Comparison of ENCODE assay signal across 12 cellular contexts in genomic region chr9:33329996-33330395, GRCh38. TPM values are rescaled to one million over a fixed set of nuclear protein-coding genes. Genes with fewer than 3 reads are reported as not detected.
DNase-seq lines count a peak whose midpoint lies in the region; ATAC-seq and TF ChIP-seq lines count a peak whose summit lies in the region.
"Had no signal": no experiment of that assay in that cellular context is flagged by ENCODE, and none has a peak within 500 bp of the region (broad histone marks: within the 10 kb centered on the region; RNA-seq: fewer than 3 reads in every experiment).

No MANE protein-coding gene starts in this region.

- no peaks in the 10 kb centered on the region for H4K20me1 ChIP-seq in mammary epithelial cell (ENCODE audit: insufficient read depth, low read length)

- peak; percentile 75 for DNase-seq in LHCN-M2 (ENCODE audit: low read depth)
- peak; percentile 54 for DNase-seq in mammary epithelial cell
- peak; percentile 5 for DNase-seq in kidney glomerular epithelial cell (lab: John Stamatoyannopoulos, UW)
- DNase-seq in HuH-7.5 (ENCODE audit: low spot score): no peak
- DNase-seq in A673 (ENCODE audit: low spot score): no peak
- no peak for DNase-seq in SW480 (ENCODE audit: low spot score)
- DNase-seq: central memory CD4-positive, alpha-beta T cell; DMS79; NK-92 treated with Interleukin-12 subunit alpha and Interleukin-12 subunit beta, amount 100 ng/mL, for 24 hours; testis had no signal

- peaks cover 3% of the 10 kb centered on the region for H3K79me2 ChIP-seq in mammary epithelial cell (ENCODE audit: insufficient read depth, low read length)

- H3K36me3 ChIP-seq in mammary epithelial cell (ENCODE audit: insufficient read depth, low read length) (peaks cover 19% of the 10 kb centered on the region), A673 (ENCODE audit: insufficient read depth, low read length, poor library complexity, severe bottlenecking) (peaks cover 17% of the 10 kb centered on the region)

- in situ Hi-C loops in mammary epithelial cell (cut with MboI; ENCODE audit: low sequenced_read_pairs in 2 of 2): no loop called here

- dilution Hi-C loops in mammary epithelial cell (cut with HindIII; ENCODE audit: low sequenced_read_pairs): no loop called here

- no peaks in the 10 kb centered on the region for H3K9me3 ChIP-seq in mammary epithelial cell (replicated peaks; ENCODE audit: insufficient read depth, low read length)
- H3K9me3 ChIP-seq in A673 (ENCODE audit: low read depth, low read length, poor library complexity, severe bottlenecking): no peaks in the 10 kb centered on the region
- H3K9me3 ChIP-seq: testis had no signal

- no peak overlapping the region for H3K9ac ChIP-seq in mammary epithelial cell (ENCODE audit: insufficient read depth, low read length)

- H3K27ac ChIP-seq in mammary epithelial cell (ENCODE audit: insufficient read depth, low read depth, low read length) (no peak overlapping the region), temporal lobe (ENCODE audit: low read depth, low read length) (peak overlapping the region; percentile 9), A673 (ENCODE audit: low read depth, low read length, poor library complexity, severe bottlenecking) (no peak overlapping the region)
- H3K27ac ChIP-seq: testis had no signal

- H2AFZ ChIP-seq in mammary epithelial cell (ENCODE audit: low read depth, low read length): no peak overlapping the region

- POLR2A ChIA-PET in A673 (lab: Charles Lee; ENCODE audit: low non-redundant PET): no interaction called here

- intact Hi-C loops in mammary epithelial cell (cut with micrococcal nuclease) (loop anchor here (1.0 to 2.0 kb wide), 2 partner anchors 40 to 101 kb away; partner anchors contain the start of gene NFX1), A673 (cut with micrococcal nuclease; ENCODE audit: unreplicated experiment) (no loop called here)

- H3K27me3 ChIP-seq in mammary epithelial cell (ENCODE audit: insufficient read depth, low read length) (no peaks in the 10 kb centered on the region), A673 (replicated peaks; ENCODE audit: insufficient read depth, low read depth, low read length, poor library complexity) (no peaks in the 10 kb centered on the region)
- H3K27me3 ChIP-seq: testis had no signal

- BruUV-seq in mammary epithelial cell (replicated peaks; lab: Mats Ljungman, UMichigan): no TSS peak
- BruUV-seq in A673 (replicated peaks; lab: Mats Ljungman, UMichigan): no TSS peak

- CTCF ChIA-PET in mammary epithelial cell (lab: Charles Lee; ENCODE audit: low non-redundant PET) (no interaction called here), A673 (lab: Charles Lee) (no interaction called here)

- WGBS in mammary epithelial cell (ENCODE audit: low coverage, missing lambda C conversion rate): 88% methylated on average over 5 of the region's 5 CpGs

- no peak for TF ChIP-seq CTCF in mammary epithelial cell (conservative IDR thresholded peaks at IDR 0.05 in 1 of 2, IDR thresholded peaks at IDR 0.05 in 1 of 2; ENCODE audit: extremely low read depth in 1 of 2, insufficient read depth in 1 of 2, low read depth in 1 of 2, low read length in 2 of 2)
- TF ChIP-seq CTCF in A673 (conservative IDR thresholded peaks at IDR 0.05; ENCODE audit: low read depth, low read length): no peak

- H3K4me1 ChIP-seq in mammary epithelial cell (ENCODE audit: insufficient read depth, low read length): peaks cover 16% of the 10 kb centered on the region
- no peaks in the 10 kb centered on the region for H3K4me1 ChIP-seq in A673 (ENCODE audit: insufficient read depth, low read length, poor library complexity, severe bottlenecking)
- H3K4me1 ChIP-seq: testis had no signal

- H3K4me2 ChIP-seq in mammary epithelial cell (ENCODE audit: insufficient read depth, low read depth, low read length): no peak overlapping the region

- no peak for ATAC-seq in GM21526 (IDR thresholded peaks at IDR 0.05; ENCODE audit: low FRiP score, unreplicated experiment)

- H3K4me3 ChIP-seq in mammary epithelial cell (replicated peaks in 1 of 3; ENCODE audit: insufficient read depth in 1 of 3, low read depth in 2 of 3, low read length in 3 of 3) (no peak overlapping the region), A673 (ENCODE audit: low read depth, low read length, poor library complexity, severe bottlenecking) (no peak overlapping the region)
- H3K4me3 ChIP-seq: testis had no signal

RNA-seq across cellular contexts. Expression of gene NFX1, which starts 39.7 kb away (rescaled TPM):
- total RNA-seq in LHCN-M2 (2014; rRNA removed) (20.2 and 23.4 TPM in 2 replicates), mammary epithelial cell (10 to 100 TPM; 29.8 to 47.2 TPM), temporal lobe (18.4 TPM), A673 (2021) (36.3 and 40.0 TPM in 2 replicates)
- 19.0 TPM for polyA plus RNA-seq in LHCN-M2 (2012)
- polyA plus RNA-seq in mammary epithelial cell: 23.8 TPM
- polyA minus RNA-seq in mammary epithelial cell: 33.1 TPM

Comparison
In these comparisons a context has a peak if more than half of its experiments do, and no peak if none do; other contexts are left out.
1. DNase-seq: peak in LHCN-M2 (single experiment), mammary epithelial cell (single experiment) and kidney glomerular epithelial cell (single experiment); none in HuH-7.5 (single experiment), A673 (single experiment) and SW480 (single experiment).